ENCODE assay signal across 17 cellular contexts in the genomic region with DNA sequence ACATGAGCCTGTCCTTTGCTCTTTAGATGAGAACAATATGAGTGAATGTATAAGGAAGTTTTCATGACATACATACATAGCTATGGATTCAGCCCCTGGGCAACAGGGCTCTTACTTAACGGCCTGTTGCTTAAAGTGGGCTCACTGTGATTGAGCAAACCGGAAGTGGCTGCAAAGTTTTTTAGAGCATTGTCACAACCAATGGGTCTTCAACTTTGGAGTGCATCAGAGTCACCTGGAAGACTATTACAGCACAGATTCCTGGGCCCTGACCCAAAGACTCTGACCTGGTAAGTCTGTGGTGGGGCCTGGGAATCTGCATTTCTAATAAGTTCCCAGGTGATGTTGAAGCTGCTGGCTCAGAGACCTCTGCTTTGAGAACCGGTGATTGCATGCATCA.
"Had no signal": no experiment of that assay in that cellular context is flagged by ENCODE, and none has a peak within 500 bp of the region (broad histone marks: within the 10 kb centered on the region; RNA-seq: fewer than 3 reads in every experiment).

No MANE protein-coding gene starts in this region.

- H3K27me3 ChIP-seq: breast epithelium, esophagus squamous epithelium, gastrocnemius medialis, testis had no signal

- H3K36me3 ChIP-seq: breast epithelium, esophagus squamous epithelium, gastrocnemius medialis had no signal

- H3K27ac ChIP-seq: breast epithelium, esophagus squamous epithelium, gastrocnemius medialis, parathyroid adenoma, testis had no signal

- H3K9ac ChIP-seq: parathyroid adenoma had no signal

- H3K4me3 Mint-ChIP-seq: activated CD8-positive, alpha-beta memory T cell treated with anti-CD3 and anti-CD28 coated beads, Interleukin-2, amount 10 ng/mL, durations not matched to agents 7 days and 5 days; activated naive CD8-positive, alpha-beta T cell; activated T-cell treated with anti-CD3 and anti-CD28 coated beads, Interleukin-2, amount 50 U/mL, for 24 hours; neural crest cell; stimulated activated naive CD8-positive, alpha-beta T cell treated with anti-CD3 and anti-CD28 coated beads, Interleukin-15, amount 100 ng/mL, for 72 hours had no signal

- H3K4me1 ChIP-seq: breast epithelium, esophagus squamous epithelium, parathyroid adenoma, testis had no signal

- H3K79me2 ChIP-seq: parathyroid adenoma had no signal

- H3K9me3 Mint-ChIP-seq: neural crest cell; stimulated activated naive CD8-positive, alpha-beta T cell treated with anti-CD3 and anti-CD28 coated beads, Interleukin-15, amount 100 ng/mL, for 72 hours had no signal

- H2AFZ ChIP-seq: parathyroid adenoma had no signal

- H3K36me3 Mint-ChIP-seq: activated CD8-positive, alpha-beta memory T cell treated with anti-CD3 and anti-CD28 coated beads, Interleukin-2, amount 10 ng/mL, durations not matched to agents 7 days and 5 days; activated naive CD8-positive, alpha-beta T cell had no signal

- H3K4me3 ChIP-seq: breast epithelium, esophagus squamous epithelium, gastrocnemius medialis, testis had no signal

- H3K27me3 Mint-ChIP-seq: activated CD8-positive, alpha-beta memory T cell treated with anti-CD3 and anti-CD28 coated beads, Interleukin-2, amount 10 ng/mL, durations not matched to agents 7 days and 5 days; stimulated activated naive CD8-positive, alpha-beta T cell treated with anti-CD3 and anti-CD28 coated beads, Interleukin-15, amount 100 ng/mL, for 72 hours had no signal

- DNase-seq: activated CD4-positive, alpha-beta T cell treated with anti-CD3 and anti-CD28 coated beads, Interleukin-2, amount 50 U/mL, for 4 hours; activated CD4-positive, CD25-positive, alpha-beta regulatory T cell treated with anti-CD3 and anti-CD28 coated beads, Interleukin-2, amount 50 U/mL, for 72 hours; activated CD8-positive, alpha-beta memory T cell treated with anti-CD3 and anti-CD28 coated beads, Interleukin-2, amount 10 ng/mL, durations not matched to agents 7 days and 5 days; activated effector memory CD4-positive, alpha-beta T cell treated with Interleukin-2 at 50 U/mL for 16 hours; activated T-cell treated with anti-CD3 and anti-CD28 coated beads, Interleukin-2, amount 50 U/mL, for 24 hours; anterior cingulate cortex; esophagus squamous epithelium; gastrocnemius medialis; left ventricle myocardium superior; stimulated activated CD4-positive, alpha-beta T cell treated with anti-CD3 and anti-CD28 coated beads, Interleukin-4, amount 100 ng/mL, for 24 hours; stimulated activated naive CD8-positive, alpha-beta T cell treated with anti-CD3 and anti-CD28 coated beads, Interleukin-15, amount 100 ng/mL, for 72 hours; T-helper 2 cell; testis had no signal

- H3K27ac Mint-ChIP-seq: activated CD8-positive, alpha-beta memory T cell treated with anti-CD3 and anti-CD28 coated beads, Interleukin-2, amount 10 ng/mL, durations not matched to agents 7 days and 5 days; activated naive CD8-positive, alpha-beta T cell; stimulated activated naive CD8-positive, alpha-beta T cell treated with anti-CD3 and anti-CD28 coated beads, Interleukin-15, amount 100 ng/mL, for 72 hours had no signal

- H3K9me3 ChIP-seq: breast epithelium, esophagus squamous epithelium, gastrocnemius medialis, testis had no signal
